ENCODE assay signal across 9 cellular contexts in the genomic region with DNA sequence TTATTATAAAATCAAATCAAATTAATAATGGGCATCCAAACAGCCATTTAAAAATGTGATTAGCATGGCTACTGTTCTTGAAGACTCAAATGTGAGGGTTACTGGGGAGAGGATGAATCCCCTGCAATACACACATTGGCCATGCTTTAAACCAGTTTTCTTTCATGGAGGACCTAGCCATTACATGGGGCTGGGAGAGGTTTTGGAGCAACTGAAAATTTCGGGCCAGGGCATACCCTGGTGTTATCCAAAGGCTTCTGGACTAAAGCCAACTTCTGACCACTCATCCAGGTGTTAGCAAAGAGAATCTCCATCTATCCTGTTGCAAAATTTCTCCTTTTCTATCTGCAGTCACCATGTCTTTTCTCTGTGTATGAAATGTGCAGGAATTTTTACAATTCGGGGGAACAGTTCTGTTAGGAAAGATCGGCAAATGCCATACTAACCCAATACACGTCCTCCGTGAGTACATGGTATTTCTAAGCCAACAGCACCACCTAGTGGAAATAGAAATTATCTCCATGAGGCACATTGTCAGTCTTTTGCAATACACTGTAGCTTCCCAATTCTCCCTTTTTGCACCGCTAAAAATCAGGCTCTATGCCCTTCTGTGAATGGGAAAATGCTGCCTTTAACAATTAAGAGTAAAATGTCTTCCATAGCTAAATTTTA. TPM values are rescaled to one million over a fixed set of nuclear protein-coding genes. Genes with fewer than 3 reads are reported as not detected.
DNase-seq lines count a peak whose midpoint lies in the region; ATAC-seq and TF ChIP-seq lines count a peak whose summit lies in the region.
"Had no signal": no experiment of that assay in that cellular context is flagged by ENCODE, and none has a peak within 500 bp of the region (broad histone marks: within the 10 kb centered on the region; RNA-seq: fewer than 3 reads in every experiment).

No MANE protein-coding gene starts in this region.

- peaks cover 0 to 9% (median 0%) of the 10 kb centered on the region in 4 donors for H3K9me3 ChIP-seq in sigmoid colon

- H3K27me3 ChIP-seq in foreskin keratinocyte (no peaks in the 10 kb centered on the region), sigmoid colon (no peaks in the 10 kb centered on the region)

- no peak for TF ChIP-seq POLR2A in sigmoid colon (IDR thresholded peaks at IDR 0.05)

- H3K27ac ChIP-seq in foreskin keratinocyte = no peak overlapping the region
- no peak overlapping the region for H3K27ac ChIP-seq in sigmoid colon

- intact Hi-C loops in sigmoid colon (cut with DNase I) = loop anchor here (1.0 kb wide), 1 partner anchor 436 kb away; no protein-coding TSS in a partner anchor

- H3K4me3 ChIP-seq in sigmoid colon = no peak overlapping the region

- no peaks in the 10 kb centered on the region for H3K36me3 Mint-ChIP-seq in activated T-cell treated with anti-CD3 and anti-CD28 coated beads, Interleukin-2, amount 50 U/mL, for 4 hours (ENCODE audit: insufficient read depth)

- TF ChIP-seq CTCF in LNCAP (IDR thresholded peaks at IDR 0.05) = peak; percentile 73
- TF ChIP-seq CTCF in foreskin keratinocyte (conservative IDR thresholded peaks at IDR 0.05) = peak; percentile 64
- TF ChIP-seq CTCF in sigmoid colon (IDR thresholded peaks at IDR 0.05) = peak; percentile 42 to 79 (median 58)

- H3K4me3 Mint-ChIP-seq in activated T-cell treated with anti-CD3 and anti-CD28 coated beads, Interleukin-2, amount 50 U/mL, for 4 hours = no peak overlapping the region
- H3K4me3 Mint-ChIP-seq: central memory CD8-positive, alpha-beta T cell had no signal

- H3K4me1 Mint-ChIP-seq in activated T-cell treated with anti-CD3 and anti-CD28 coated beads, Interleukin-2, amount 50 U/mL, for 4 hours (ENCODE audit: low read depth) = peaks cover 1% of the 10 kb centered on the region
- H3K4me1 Mint-ChIP-seq: central memory CD8-positive, alpha-beta T cell had no signal

- ATAC-seq in activated T-cell treated with anti-CD3 and anti-CD28 coated beads, Interleukin-2, amount 50 U/mL, for 4 hours = no peak
- ATAC-seq in foreskin keratinocyte = no peak
- no peak for ATAC-seq in GM21786 (IDR thresholded peaks at IDR 0.05; ENCODE audit: unreplicated experiment)
- no peak for ATAC-seq in GM19463 (IDR thresholded peaks at IDR 0.05; ENCODE audit: unreplicated experiment)

- 29 to 31% methylated on average over 6 of the region's 6 CpGs for WGBS in sigmoid colon, 2 donors

- H3K36me3 ChIP-seq in sigmoid colon = no peaks in the 10 kb centered on the region

- peaks cover 11% of the 10 kb centered on the region for H3K9me3 Mint-ChIP-seq in activated T-cell treated with anti-CD3 and anti-CD28 coated beads, Interleukin-2, amount 50 U/mL, for 4 hours
- H3K9me3 Mint-ChIP-seq: central memory CD8-positive, alpha-beta T cell had no signal

- DNase-seq in activated T-cell treated with anti-CD3 and anti-CD28 coated beads for 24 hours (ENCODE audit: low read depth) (peak; percentile 20), SW480 (ENCODE audit: low spot score) (peak; percentile 34), foreskin keratinocyte (peak in 1 of 2 donors; percentile 44), sigmoid colon (no peak)
- no peak for DNase-seq in activated T-cell treated with anti-CD3 and anti-CD28 coated beads, Interleukin-2, amount 50 U/mL, for 4 hours

- TF ChIP-seq EP300 in sigmoid colon (IDR thresholded peaks at IDR 0.05) = no peak

- no peaks in the 10 kb centered on the region for H3K27me3 Mint-ChIP-seq in activated T-cell treated with anti-CD3 and anti-CD28 coated beads, Interleukin-2, amount 50 U/mL, for 4 hours (ENCODE audit: low read depth)
- H3K27me3 Mint-ChIP-seq: central memory CD8-positive, alpha-beta T cell had no signal

- H3K4me1 ChIP-seq in foreskin keratinocyte = no peaks in the 10 kb centered on the region
- no peaks in the 10 kb centered on the region for H3K4me1 ChIP-seq in sigmoid colon

RNA-seq across cellular contexts. Expression of a gene that starts 47.0 kb away (rescaled TPM):
- total RNA-seq in activated T-cell treated with anti-CD3 and anti-CD28 coated beads, Interleukin-2, amount 50 U/mL, for 4 hours = 10 to 100 TPM; 10.2 to 12.9 (median 10.5) TPM
- total RNA-seq in foreskin keratinocyte = 4.0 and 4.5 TPM in 2 replicates
- polyA plus RNA-seq in foreskin keratinocyte = 0.77 and 0.85 TPM in 2 replicates
- 1 to 10 TPM; 3.0 to 8.3 (median 4.5) TPM for total RNA-seq in sigmoid colon
- 1 to 10 TPM in 2 of 3 donors, under 1 TPM in 1; 0.60 to 6.0 (median 1.6) TPM for polyA plus RNA-seq in sigmoid colon

RNA-seq across cellular contexts. Expression of a gene that starts 56.0 kb away (rescaled TPM):
- total RNA-seq in activated T-cell treated with anti-CD3 and anti-CD28 coated beads, Interleukin-2, amount 50 U/mL, for 4 hours = 1 to 10 TPM; 4.8 to 6.1 (median 5.2) TPM
- total RNA-seq in foreskin keratinocyte (6.7 and 8.2 TPM in 2 replicates), sigmoid colon (10 to 100 TPM in 3 of 4 donors, 1 to 10 TPM in 1; 9.8 to 28.0 (median 16.7) TPM)
- polyA plus RNA-seq in foreskin keratinocyte (1.4 and 1.9 TPM in 2 replicates), sigmoid colon (1 to 10 TPM; 2.4 to 3.5 (median 3.3) TPM)

Comparison
In these comparisons a context has a peak if more than half of its experiments do, and no peak if none do; other contexts are left out.
1. DNase-seq: peak in activated T-cell treated with anti-CD3 and anti-CD28 coated beads for 24 hours (single experiment) and SW480 (single experiment); none in activated T-cell treated with anti-CD3 and anti-CD28 coated beads, Interleukin-2, amount 50 U/mL, for 4 hours (single experiment) and sigmoid colon (single experiment).
2. Peak in every context shown above with its lines, with median percentiles within 50 percentile points of each other: CTCF ChIP-seq.